Comparison of ENCODE assay signal across 9 cellular contexts in genomic region chr14:20683125-20683895, GRCh38. TPM values are rescaled to one million over a fixed set of nuclear protein-coding genes. Genes with fewer than 3 reads are reported as not detected.
DNase-seq lines count a peak whose midpoint lies in the region; ATAC-seq and TF ChIP-seq lines count a peak whose summit lies in the region.
"Had no signal": no experiment of that assay in that cellular context is flagged by ENCODE, and none has a peak within 500 bp of the region (broad histone marks: within the 10 kb centered on the region; RNA-seq: fewer than 3 reads in every experiment).

No MANE protein-coding gene starts in this region.

- H2AFZ ChIP-seq in neural progenitor cell (replicated peaks) = peak overlapping the region; percentile 93

- no peaks in the 10 kb centered on the region for H3K79me2 ChIP-seq in neural progenitor cell (ENCODE audit: low read depth)

- H3K4me1 Mint-ChIP-seq in CD4-positive, alpha-beta T cell (ENCODE audit: low read depth) = peaks cover 5% of the 10 kb centered on the region
- H3K4me1 Mint-ChIP-seq in neural progenitor cell = peaks cover 21% of the 10 kb centered on the region

- peaks cover 53% of the 10 kb centered on the region for H3F3A ChIP-seq in neural progenitor cell (ENCODE audit: low read depth)

- intact Hi-C loops in CD4-positive, alpha-beta T cell (cut with DNase I, micrococcal nuclease) = loop anchor here (1.0 to 5.0 kb wide), 8 partner anchors 8 to 341 kb away; partner anchors contain the start of genes OSGEP (in 2 of the 2), PARP2 (in 2 of the 2) and APEX1 (in 1 of the 2)

- no peak overlapping the region for H3K27ac Mint-ChIP-seq in CD4-positive, alpha-beta T cell
- H3K27ac Mint-ChIP-seq in neural progenitor cell = no peak overlapping the region
- H3K27ac Mint-ChIP-seq: activated naive CD8-positive, alpha-beta T cell had no signal

- H3K4me3 Mint-ChIP-seq in CD4-positive, alpha-beta T cell = no peak overlapping the region
- H3K4me3 Mint-ChIP-seq in neural progenitor cell = no peak overlapping the region
- H3K4me3 Mint-ChIP-seq: activated naive CD8-positive, alpha-beta T cell had no signal

- H4K20me1 ChIP-seq in neural progenitor cell (ENCODE audit: low read depth) = no peaks in the 10 kb centered on the region

- POLR2A ChIA-PET in CD4-positive, alpha-beta T cell (lab: Charles Lee) = interaction anchor here (0.6 to 5.1 kb wide), 20 partner anchors 15 to 355 kb away, joined by 3 to 85 read pairs (median 6); partner anchors contain the start of genes APEX1, CCNB1IP1, NDRG2 and OSGEP

- DNase-seq in CD4-positive, alpha-beta T cell = peak; percentile 65 to 75 (median 70)
- DNase-seq in HPDE6-E6E7 (ENCODE audit: extremely low spot score) (peak; percentile 43), RKO (ENCODE audit: low spot score) (peak; percentile 93), foreskin keratinocyte (peak; percentile 75 to 90), neural progenitor cell (ENCODE audit: low spot score) (peak; percentile 88)
- peak; percentile 53 to 58 for DNase-seq in activated T-helper 1 cell treated with anti-CD3 and anti-CD28 coated beads, Interleukin-2, amount 50 U/mL, for 16 hours (ENCODE audit: low read depth in 1 of 2, low spot score in 1 of 2)

- H3K27me3 ChIP-seq in CD4-positive, alpha-beta T cell (ENCODE audit: control insufficient read depth, insufficient read depth, low read length) = no peaks in the 10 kb centered on the region
- H3K27me3 ChIP-seq in foreskin keratinocyte = no peaks in the 10 kb centered on the region
- peaks cover 18% of the 10 kb centered on the region for H3K27me3 ChIP-seq in neural progenitor cell
- H3K27me3 ChIP-seq in stomach smooth muscle (ENCODE audit: control insufficient read depth in 1 of 2, insufficient read depth in 2 of 2, low read length in 2 of 2) = no peaks in the 10 kb centered on the region

- H3K27me3 Mint-ChIP-seq in CD4-positive, alpha-beta T cell = peaks cover 7% of the 10 kb centered on the region
- H3K27me3 Mint-ChIP-seq in neural progenitor cell (ENCODE audit: insufficient read depth, low read depth) = peaks cover 7% of the 10 kb centered on the region
- H3K27me3 Mint-ChIP-seq: activated naive CD8-positive, alpha-beta T cell had no signal

- H3K27ac ChIP-seq in CD4-positive, alpha-beta T cell (ENCODE audit: low read depth, low read length) = peak overlapping the region; percentile 94
- H3K27ac ChIP-seq in foreskin keratinocyte (peak overlapping the region; percentile 93), neural progenitor cell (peak overlapping the region; percentile 68), stomach smooth muscle (ENCODE audit: low read length) (peak overlapping the region; percentile 100)

- no peaks in the 10 kb centered on the region for H3K4me1 ChIP-seq in foreskin keratinocyte
- H3K4me1 ChIP-seq in neural progenitor cell = peaks cover 8% of the 10 kb centered on the region
- H3K4me1 ChIP-seq in stomach smooth muscle (ENCODE audit: control insufficient read depth, insufficient read depth, low read length) = peaks cover 40% of the 10 kb centered on the region

- H3K4me3 ChIP-seq in neural progenitor cell (peak overlapping the region; percentile 77), stomach smooth muscle (ENCODE audit: low read length in 2 of 2) (peak overlapping the region; percentile 92 to 98)

- TF ChIP-seq CTCF in CD4-positive, alpha-beta T cell (IDR thresholded peaks at IDR 0.05) = no peak
- TF ChIP-seq CTCF in foreskin keratinocyte (conservative IDR thresholded peaks at IDR 0.05) = peak; percentile 5
- no peak for TF ChIP-seq CTCF in neural progenitor cell (IDR thresholded peaks at IDR 0.05)

- H3K36me3 Mint-ChIP-seq in CD4-positive, alpha-beta T cell (ENCODE audit: low read depth) = peaks cover 4% of the 10 kb centered on the region
- H3K36me3 Mint-ChIP-seq in neural progenitor cell = no peaks in the 10 kb centered on the region
- H3K36me3 Mint-ChIP-seq: activated naive CD8-positive, alpha-beta T cell had no signal

- H3K9ac ChIP-seq in neural progenitor cell (peak overlapping the region; percentile 57), stomach smooth muscle (ENCODE audit: low read length in 2 of 2) (peak overlapping the region; percentile 99 to 100)

- CTCF ChIA-PET in CD4-positive, alpha-beta T cell (lab: Charles Lee) = interaction anchor here (1.1 to 3.2 kb wide), 6 partner anchors 20 to 340 kb away, joined by 4 to 14 read pairs (median 7); no protein-coding TSS in a partner anchor

- H3K36me3 ChIP-seq in neural progenitor cell = no peaks in the 10 kb centered on the region
- H3K36me3 ChIP-seq in stomach smooth muscle (ENCODE audit: control insufficient read depth in 2 of 2, insufficient read depth in 2 of 2, low read length in 2 of 2) = no peaks in the 10 kb centered on the region

- H3K9me3 ChIP-seq in CD4-positive, alpha-beta T cell (ENCODE audit: control insufficient read depth, low read length) = no peaks in the 10 kb centered on the region
- H3K9me3 ChIP-seq in neural progenitor cell (ENCODE audit: low read depth) = no peaks in the 10 kb centered on the region
- H3K9me3 ChIP-seq in stomach smooth muscle (ENCODE audit: control insufficient read depth in 2 of 2, low read length in 2 of 2) = no peaks in the 10 kb centered on the region

- no peaks in the 10 kb centered on the region for H3K9me3 Mint-ChIP-seq in CD4-positive, alpha-beta T cell
- peaks cover 7% of the 10 kb centered on the region for H3K9me3 Mint-ChIP-seq in neural progenitor cell

- peak overlapping the region; percentile 87 for H3K4me2 ChIP-seq in neural progenitor cell

- ATAC-seq in CD4-positive, alpha-beta T cell (ENCODE audit: poor library complexity) = peak; percentile 45
- ATAC-seq in GM19455 (IDR thresholded peaks at IDR 0.05; ENCODE audit: unreplicated experiment) (peak; percentile 28), foreskin keratinocyte (peak; percentile 44)

RNA-seq across cellular contexts. Expression of gene RNASE4, which starts 1.1 kb away (rescaled TPM):
- total RNA-seq in CD4-positive, alpha-beta T cell = under 1 TPM; 0.11 to 0.38 TPM
- 3.3 and 6.5 TPM in 2 replicates for total RNA-seq in foreskin keratinocyte
- 3.0 and 5.5 TPM in 2 replicates for polyA plus RNA-seq in foreskin keratinocyte
- 2.0 and 2.1 TPM in 2 replicates for total RNA-seq in neural progenitor cell (ENCODE audit: low replicate concordance)

RNA-seq across cellular contexts. Expression of gene ANG, which starts 5.3 kb away (rescaled TPM):
- total RNA-seq in CD4-positive, alpha-beta T cell = under 1 TPM; 0.27 to 0.92 TPM
- total RNA-seq in foreskin keratinocyte = 4.4 and 6.0 TPM in 2 replicates
- 3.9 and 7.1 TPM in 2 replicates for polyA plus RNA-seq in foreskin keratinocyte
- 0.99 TPM in 1 of 2 replicates, not detected in the other for total RNA-seq in neural progenitor cell (ENCODE audit: low replicate concordance)

RNA-seq across cellular contexts. Expression of gene OR6S1, which starts 41.8 kb away (rescaled TPM):
- total RNA-seq in CD4-positive, alpha-beta T cell = not detected
- total RNA-seq in foreskin keratinocyte (not detected in 2 replicates), neural progenitor cell (ENCODE audit: low replicate concordance) (not detected in 2 replicates)
- not detected in 2 replicates for polyA plus RNA-seq in foreskin keratinocyte

Comparison
In these comparisons a context has a peak if more than half of its experiments do, and no peak if none do; other contexts are left out.
1. Peak in every context shown above with its lines: DNase-seq, ATAC-seq, H3K4me3 ChIP-seq and H3K27ac ChIP-seq.
2. DNase-seq: peak in every context shown above with its lines; median percentile 93 in RKO; 88 in neural progenitor cell; 82 in foreskin keratinocyte; 70 in CD4-positive, alpha-beta T cell; 56 in activated T-helper 1 cell treated with anti-CD3 and anti-CD28 coated beads, Interleukin-2, amount 50 U/mL, for 16 hours; 43 in HPDE6-E6E7.